15 cellular contexts compared by ENCODE assay signal in genomic region chr2:66699481-66700180, GRCh38.
A peak's percentile ranks its signal among the peaks of the same experiment; 100 is the strongest.
DNase-seq lines count a peak whose midpoint lies in the region; ATAC-seq and TF ChIP-seq lines count a peak whose summit lies in the region.
"Had no signal": no experiment of that assay in that cellular context is flagged by ENCODE, and none has a peak within 500 bp of the region (broad histone marks: within the 10 kb centered on the region; RNA-seq: fewer than 3 reads in every experiment).

No MANE protein-coding gene starts in this region.

- TF ChIP-seq CTCF in HEK293 (tag by site-specific recombination; IDR thresholded peaks at IDR 0.05), result no peak
- TF ChIP-seq CTCF in GM13976 (IDR thresholded peaks at IDR 0.05; ENCODE audit: borderline replicate concordance, control extremely low read depth, extremely low read depth, insufficient read depth, missing control alignments), result no peak

- in situ Hi-C loops in GM13976 (cut with MboI; ENCODE audit: low sequenced_read_pairs, unreplicated experiment), result no loop called here

- peak overlapping the region in 1 of 2 donors; percentile 22 for H3K9ac ChIP-seq in stomach smooth muscle (ENCODE audit: low read length in 2 of 2)

- WGBS in mesodermal cell (ENCODE audit: insufficient coverage in 2 of 2), 2 experiments, result 40 to 44% methylated on average over 2 of the region's 7 CpGs

- H3K4me1 ChIP-seq in HEK293 (ENCODE audit: control insufficient read depth, insufficient read depth, low read length), result peaks cover 38% of the 10 kb centered on the region
- H3K4me1 ChIP-seq in mesodermal cell (ENCODE audit: control insufficient read depth, insufficient read depth, low read length, poor library complexity, severe bottlenecking), result no peaks in the 10 kb centered on the region
- H3K4me1 ChIP-seq in stomach smooth muscle (ENCODE audit: control insufficient read depth, insufficient read depth, low read length), result peaks cover 27% of the 10 kb centered on the region
- H3K4me1 ChIP-seq: right atrium auricular region, upper lobe of left lung had no signal

- CTCF ChIA-PET in HEK293 (lab: Yijun Ruan, JAX), result interaction anchor here (0.7 kb wide), 2 partner anchors 652 to 881 kb away, joined by 3 to 7 read pairs; no protein-coding TSS in a partner anchor

- no peak for ATAC-seq in GM21786 (IDR thresholded peaks at IDR 0.05; ENCODE audit: unreplicated experiment)

- DNase-seq in caudate nucleus (lab: John Stamatoyannopoulos, UW), result peak in 2 of 61 donors; percentile 1 to 19
- DNase-seq in GM13976 (ENCODE audit: low spot score), result no peak
- DNase-seq in HK-2 (ENCODE audit: unreplicated experiment), result no peak
- DNase-seq in Kasumi-1 (lab: John Stamatoyannopoulos, UW), result no peak
- DNase-seq: activated CD4-positive, alpha-beta memory T cell treated with anti-CD3 and anti-CD28 coated beads, Interleukin-2, amount 10 ng/mL, durations not matched to agents 7 days and 5 days; BE2C; H9; kidney; stimulated activated CD4-positive, alpha-beta T cell treated with anti-CD3 and anti-CD28 coated beads, Interleukin-2, amount 100 ng/mL, for 24 hours; upper lobe of left lung had no signal

- H3K4me3 ChIP-seq in HEK293 (ENCODE audit: low read depth, low read length) (no peak overlapping the region), mesodermal cell (ENCODE audit: extremely low read depth, insufficient read depth, low read length, poor library complexity, severe bottlenecking) (no peak overlapping the region), stomach smooth muscle (ENCODE audit: low read length in 2 of 2) (no peak overlapping the region)
- H3K4me3 ChIP-seq: right atrium auricular region, upper lobe of left lung had no signal

- no peaks in the 10 kb centered on the region for H3K27me3 ChIP-seq in stomach smooth muscle (ENCODE audit: control insufficient read depth in 1 of 2, insufficient read depth in 2 of 2, low read length in 2 of 2)
- H3K27me3 ChIP-seq: BE2C, right atrium auricular region, upper lobe of left lung had no signal

- H3K36me3 ChIP-seq in HEK293 (ENCODE audit: control insufficient read depth in 2 of 2, insufficient read depth in 1 of 2, low read length in 2 of 2), result no peaks in the 10 kb centered on the region
- H3K36me3 ChIP-seq in mesodermal cell (ENCODE audit: control insufficient read depth, insufficient read depth, low read length), result no peaks in the 10 kb centered on the region
- no peaks in the 10 kb centered on the region for H3K36me3 ChIP-seq in stomach smooth muscle (ENCODE audit: control insufficient read depth in 2 of 2, insufficient read depth in 2 of 2, low read length in 2 of 2)
- H3K36me3 ChIP-seq: BE2C, right atrium auricular region, upper lobe of left lung had no signal

- H3K9me3 ChIP-seq in HEK293 (ENCODE audit: control insufficient read depth, insufficient read depth, low read depth, low read length) (no peaks in the 10 kb centered on the region), mesodermal cell (ENCODE audit: control insufficient read depth, low read length) (no peaks in the 10 kb centered on the region), stomach smooth muscle (ENCODE audit: control insufficient read depth in 2 of 2, low read length in 2 of 2) (no peaks in the 10 kb centered on the region)
- H3K9me3 ChIP-seq: BE2C, right atrium auricular region, upper lobe of left lung had no signal

- no peak overlapping the region for H3K27ac ChIP-seq in HEK293 (ENCODE audit: extremely low read depth, low read depth, low read length)
- H3K27ac ChIP-seq in caudate nucleus (ENCODE audit: low read depth, low read length), result peak overlapping the region; percentile 41
- peak overlapping the region; percentile 48 for H3K27ac ChIP-seq in mesodermal cell (ENCODE audit: low read depth, low read length, severe bottlenecking)
- peak overlapping the region; percentile 69 for H3K27ac ChIP-seq in stomach smooth muscle (ENCODE audit: low read length)
- H3K27ac ChIP-seq: right atrium auricular region had no signal

- POLR2A ChIA-PET in HEK293 (lab: Yijun Ruan, JAX), result no interaction called here

TF ChIP-seq in HEK293, 187 proteins besides CTCF, POLR2A, EP300 and RAD21:
- no peak for TF ChIP-seq ZNF529 (tag by site-specific recombination; IDR thresholded peaks at IDR 0.05; ENCODE audit: insufficient replicate concordance)
- TF ChIP-seq SCRT2 (tag by site-specific recombination; IDR thresholded peaks at IDR 0.05), result peak; percentile 75
- TF ChIP-seq MYNN (tag by site-specific recombination; IDR thresholded peaks at IDR 0.05; ENCODE audit: borderline replicate concordance), result no peak
- peak; percentile 85 for TF ChIP-seq ZNF362 (tag by site-specific recombination; IDR thresholded peaks at IDR 0.05)
- no peak for TF ChIP-seq ZNF341 (tag by site-specific recombination; IDR thresholded peaks at IDR 0.05; ENCODE audit: low read depth)
